In the genomic region with DNA sequence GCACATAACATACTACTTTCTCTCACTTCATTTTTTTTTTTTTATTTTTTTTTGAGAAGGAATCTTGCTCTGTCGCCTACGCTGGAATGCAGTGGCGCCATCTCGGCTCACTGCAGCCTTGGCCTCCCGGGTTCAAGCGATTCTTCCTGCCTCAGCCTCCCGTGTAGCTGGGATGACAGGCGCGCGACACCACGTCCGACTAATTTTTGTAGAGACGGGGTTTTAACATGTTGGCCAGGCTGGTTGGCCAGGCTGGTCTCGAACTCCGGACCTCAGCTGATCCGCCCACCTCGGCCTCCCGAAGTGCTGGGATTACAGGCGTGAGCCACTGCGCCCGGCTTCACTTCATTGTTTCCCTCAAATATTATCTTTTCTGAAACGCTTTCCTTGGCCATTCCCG, we compare ENCODE assay signal across 8 cellular contexts. TPM values are rescaled to one million over a fixed set of nuclear protein-coding genes. Genes with fewer than 3 reads are reported as not detected.
DNase-seq lines count a peak whose midpoint lies in the region; ATAC-seq and TF ChIP-seq lines count a peak whose summit lies in the region.

No MANE protein-coding gene starts in this region.

- intact Hi-C loops in ovary (cut with DNase I): loop anchor here in 1 of 4 donors (10.0 kb wide), 1 partner anchor 869 kb away; the partner anchor contains the start of genes UFC1 and USP21
- intact Hi-C loops in prostate gland (cut with DNase I): no loop called here

- H3K27ac Mint-ChIP-seq in endodermal cell: peak overlapping the region; percentile 96

- DNase-seq in DND-41 (no peak), Peyer's patch (no peak), endodermal cell (no peak), ovary (peak in 3 of 5 donors; percentile 28 to 44 (median 31)), 8988T (no peak), prostate gland (ENCODE audit: low spot score) (no peak), AG08395 (ENCODE audit: low spot score) (no peak)

- H3K9me3 ChIP-seq in DND-41 (ENCODE audit: insufficient read depth, low read length, severe bottlenecking) (no peaks in the 10 kb centered on the region), Peyer's patch (no peaks in the 10 kb centered on the region), endodermal cell (ENCODE audit: control insufficient read depth, low read length) (no peaks in the 10 kb centered on the region), ovary (no peaks in the 10 kb centered on the region), prostate gland (no peaks in the 10 kb centered on the region)

- peaks cover 39% of the 10 kb centered on the region for H3K36me3 ChIP-seq in DND-41 (ENCODE audit: insufficient read depth, low read length)
- H3K36me3 ChIP-seq in Peyer's patch: peaks cover 0 to 46% (median 0%) of the 10 kb centered on the region in 3 donors
- peaks cover 48% of the 10 kb centered on the region for H3K36me3 ChIP-seq in endodermal cell (ENCODE audit: control insufficient read depth, insufficient read depth, low read length)
- H3K36me3 ChIP-seq in ovary: no peaks in the 10 kb centered on the region
- peaks cover 15 to 23% of the 10 kb centered on the region in 2 donors for H3K36me3 ChIP-seq in prostate gland

- H3K4me3 Mint-ChIP-seq in endodermal cell: peak overlapping the region; percentile 94

- peaks cover 11% of the 10 kb centered on the region for H3K4me1 Mint-ChIP-seq in endodermal cell

- H3K27me3 ChIP-seq in DND-41 (ENCODE audit: insufficient read depth, low read length, poor library complexity) (no peaks in the 10 kb centered on the region), Peyer's patch (no peaks in the 10 kb centered on the region), endodermal cell (ENCODE audit: control insufficient read depth, insufficient read depth, low read length, poor library complexity, severe bottlenecking) (no peaks in the 10 kb centered on the region), ovary (no peaks in the 10 kb centered on the region), prostate gland (replicated peaks; ENCODE audit: insufficient read depth) (no peaks in the 10 kb centered on the region)

- H3K9me3 Mint-ChIP-seq in endodermal cell: no peaks in the 10 kb centered on the region

- no peak for TF ChIP-seq EP300 in ovary (IDR thresholded peaks at IDR 0.05)

- H3K4me2 ChIP-seq in DND-41 (ENCODE audit: insufficient read depth, low read length): peak overlapping the region; percentile 99

- H3K79me2 ChIP-seq in DND-41 (ENCODE audit: insufficient read depth, low read length): peaks cover 17% of the 10 kb centered on the region

- 84 to 95% methylated on average over 18 to 23 of the region's 23 CpGs for WGBS in endodermal cell (ENCODE audit: insufficient coverage in 1 of 2, insufficient read length in 1 of 2), 2 experiments
- WGBS in ovary, 3 donors: 50 to 54% (median 50%) methylated on average over 23 of the region's 23 CpGs
- WGBS in prostate gland: 87% methylated on average over 23 of the region's 23 CpGs

- TF ChIP-seq CTCF in DND-41 (IDR thresholded peaks at IDR 0.05; ENCODE audit: borderline replicate concordance, extremely low read depth, low read length, poor library complexity, severe bottlenecking): no peak
- TF ChIP-seq CTCF in Peyer's patch (IDR thresholded peaks at IDR 0.05): no peak
- TF ChIP-seq CTCF in endodermal cell (conservative IDR thresholded peaks at IDR 0.05): no peak
- TF ChIP-seq CTCF in ovary (IDR thresholded peaks at IDR 0.05): no peak
- TF ChIP-seq CTCF in prostate gland (IDR thresholded peaks at IDR 0.05): no peak

- H2AFZ ChIP-seq in DND-41 (ENCODE audit: low read depth, low read length): peak overlapping the region; percentile 76

- H3K9ac ChIP-seq in DND-41 (ENCODE audit: low read depth, low read length) (0 out of 2 replicates have a peak overlapping the region, but pooled peaks have one; percentile 91), endodermal cell (ENCODE audit: extremely low read depth, low read length, poor library complexity, severe bottlenecking) (no peak overlapping the region)

- no peak overlapping the region for H3K27ac ChIP-seq in DND-41 (ENCODE audit: low read length)
- no peak overlapping the region for H3K27ac ChIP-seq in Peyer's patch
- H3K27ac ChIP-seq in endodermal cell (ENCODE audit: low read depth, low read length): no peak overlapping the region
- no peak overlapping the region for H3K27ac ChIP-seq in ovary
- no peak overlapping the region for H3K27ac ChIP-seq in prostate gland

- H3K4me1 ChIP-seq in DND-41 (ENCODE audit: insufficient read depth, low read length) (peaks cover 26% of the 10 kb centered on the region), Peyer's patch (peaks cover 0 to 13% (median 7%) of the 10 kb centered on the region in 4 donors), endodermal cell (ENCODE audit: control insufficient read depth, insufficient read depth, low read length) (no peaks in the 10 kb centered on the region), ovary (ENCODE audit: insufficient read depth) (peaks cover 7% of the 10 kb centered on the region), prostate gland (replicated peaks) (peaks cover 6% of the 10 kb centered on the region)

- no peak for ATAC-seq in DND-41 (ENCODE audit: insufficient read depth, low read depth)
- no peak for ATAC-seq in esophagus mucosa

- TF ChIP-seq POLR2A in Peyer's patch (IDR thresholded peaks at IDR 0.05) (no peak), ovary (IDR thresholded peaks at IDR 0.05) (no peak), prostate gland (IDR thresholded peaks at IDR 0.05) (no peak)

- H3K4me3 ChIP-seq in DND-41 (ENCODE audit: low read depth in 1 of 2, low read length in 2 of 2) (peak overlapping the region; percentile 82; a peak in 3 of 4 replicates), Peyer's patch (peak overlapping the region in 3 of 4 donors; percentile 71 to 76 (median 71)), endodermal cell (ENCODE audit: low read length) (peak overlapping the region; percentile 99), ovary (peak overlapping the region; percentile 82), prostate gland (peak overlapping the region in 1 of 2 donors; percentile 80)

- H4K20me1 ChIP-seq in DND-41 (ENCODE audit: insufficient read depth, low read length): no peaks in the 10 kb centered on the region

- H3K36me3 Mint-ChIP-seq in endodermal cell (ENCODE audit: low read depth): peaks cover 47% of the 10 kb centered on the region

- H3K27me3 Mint-ChIP-seq in endodermal cell (ENCODE audit: insufficient read depth): no peaks in the 10 kb centered on the region

RNA-seq across cellular contexts. Expression of gene PEX19, which starts 0.6 kb away (rescaled TPM):
- total RNA-seq in Peyer's patch: 10 to 100 TPM; 25.4 to 45.6 (median 40.2) TPM
- 100 to 1,000 TPM in 1 of 2 donors, 10 to 100 TPM in 1; 94.7 to 102 TPM for total RNA-seq in endodermal cell
- 70.6 TPM for polyA plus RNA-seq in endodermal cell (2013, experiment 1 of 2)
- polyA plus RNA-seq in endodermal cell (2013, experiment 2 of 2): 65.2 TPM
- 10 to 100 TPM; 40.1 to 91.7 (median 70.6) TPM for total RNA-seq in ovary
- polyA plus RNA-seq in ovary: 100 to 1,000 TPM in 1 of 2 donors, 10 to 100 TPM in 1; 38.9 to 139 TPM
- 38.8 TPM for total RNA-seq in esophagus mucosa
- 10 to 100 TPM; 49.6 to 61.0 TPM for total RNA-seq in prostate gland

RNA-seq across cellular contexts. Expression of gene DCAF8, which starts 23.2 kb away (rescaled TPM):
- total RNA-seq in Peyer's patch (100 to 1,000 TPM; 121 to 359 (median 202) TPM), endodermal cell (100 to 1,000 TPM; 185 to 238 TPM), ovary (100 to 1,000 TPM in 5 of 7 donors, 10 to 100 TPM in 2; 85.2 to 133 (median 104) TPM), esophagus mucosa (46.8 TPM), prostate gland (100 to 1,000 TPM; 133 to 172 TPM)
- 143 TPM for polyA plus RNA-seq in endodermal cell (2013, experiment 1 of 2)
- polyA plus RNA-seq in endodermal cell (2013, experiment 2 of 2): 122 TPM
- 100 to 1,000 TPM in 1 of 2 donors, 10 to 100 TPM in 1; 99.0 to 147 TPM for polyA plus RNA-seq in ovary

RNA-seq across cellular contexts. Expression of gene COPA, which starts 57.5 kb away (rescaled TPM):
- total RNA-seq in Peyer's patch: 100 to 1,000 TPM; 109 to 173 (median 138) TPM
- total RNA-seq in endodermal cell: 100 to 1,000 TPM; 159 to 174 TPM
- polyA plus RNA-seq in endodermal cell (2013, experiment 1 of 2): 114 TPM
- 106 TPM for polyA plus RNA-seq in endodermal cell (2013, experiment 2 of 2)
- total RNA-seq in ovary: 100 to 1,000 TPM in 5 of 7 donors, 10 to 100 TPM in 2; 63.7 to 163 (median 123) TPM
- polyA plus RNA-seq in ovary: 100 to 1,000 TPM in 1 of 2 donors, 10 to 100 TPM in 1; 69.9 to 144 TPM
- 93.9 TPM for total RNA-seq in esophagus mucosa
- 100 to 1,000 TPM; 123 to 129 TPM for total RNA-seq in prostate gland

RNA-seq across cellular contexts. Expression of gene NCSTN, which starts 57.7 kb away (rescaled TPM):
- total RNA-seq in Peyer's patch: 100 to 1,000 TPM in 3 of 4 donors, 10 to 100 TPM in 1; 34.7 to 173 (median 158) TPM
- total RNA-seq in endodermal cell: 100 to 1,000 TPM; 103 to 107 TPM
- 108 TPM for polyA plus RNA-seq in endodermal cell (2013, experiment 1 of 2)
- 85.8 TPM for polyA plus RNA-seq in endodermal cell (2013, experiment 2 of 2)
- 10 to 100 TPM; 35.2 to 76.2 (median 58.1) TPM for total RNA-seq in ovary
- 100 to 1,000 TPM in 1 of 2 donors, 10 to 100 TPM in 1; 53.9 to 234 TPM for polyA plus RNA-seq in ovary
- total RNA-seq in esophagus mucosa: 60.1 TPM
- 100 to 1,000 TPM in 1 of 2 donors, 10 to 100 TPM in 1; 81.2 to 117 TPM for total RNA-seq in prostate gland

Comparison
In these comparisons a context has a peak if more than half of its experiments do, and no peak if none do; other contexts are left out.
1. DNase-seq: peak in ovary (3 of 5); none in DND-41 (single experiment), Peyer's patch (0 of 3), endodermal cell (single experiment), 8988T (single experiment), prostate gland (single experiment) and AG08395 (single experiment).